Comparison of ENCODE assay signal across 24 cellular contexts in the genomic region with DNA sequence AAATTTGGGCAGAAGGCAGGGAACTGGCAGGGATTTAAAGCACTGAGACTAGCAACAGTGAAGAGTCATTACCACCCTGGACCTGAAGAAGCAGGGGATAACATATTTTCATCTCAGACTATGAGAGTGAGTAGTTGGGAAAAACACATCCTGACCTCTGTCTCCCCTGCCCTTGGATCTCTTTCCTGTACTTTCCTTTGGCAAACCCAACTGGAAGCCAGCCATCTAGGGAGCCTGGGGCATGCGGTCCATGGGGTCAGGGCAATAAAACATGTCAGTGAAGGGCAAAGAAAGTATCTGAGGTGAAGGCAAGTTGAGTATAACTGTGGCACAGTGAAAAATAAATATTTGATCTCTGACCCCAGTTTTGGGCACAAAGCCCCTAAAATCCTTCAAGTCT.
DNase-seq lines count a peak whose midpoint lies in the region; ATAC-seq and TF ChIP-seq lines count a peak whose summit lies in the region.
"Had no signal": no experiment of that assay in that cellular context is flagged by ENCODE, and none has a peak within 500 bp of the region (broad histone marks: within the 10 kb centered on the region; RNA-seq: fewer than 3 reads in every experiment).

No MANE protein-coding gene starts in this region.

- TF ChIP-seq CTCF in left ventricle myocardium inferior (IDR thresholded peaks at IDR 0.05; ENCODE audit: borderline replicate concordance), result no peak
- TF ChIP-seq CTCF in adrenal gland (IDR thresholded peaks at IDR 0.05), result no peak
- TF ChIP-seq CTCF in nephron (IDR thresholded peaks at IDR 0.05; ENCODE audit: unreplicated experiment in 3 of 3), result no peak
- no peak for TF ChIP-seq CTCF in endothelial cell (IDR thresholded peaks at IDR 0.05; ENCODE audit: unreplicated experiment)

- WGBS in adrenal gland, 4 donors, result 0 to 32% (median 25%) methylated on average over 1 of the region's 1 CpG

- peak; percentile 35 to 61 for ATAC-seq in left cardiac atrium
- ATAC-seq: GM12878 had no signal

- H3K27ac Mint-ChIP-seq in nephron, result peak overlapping the region in 2 of 3 experiments; percentile 23 to 88
- no peak overlapping the region for H3K27ac Mint-ChIP-seq in endothelial cell (ENCODE audit: unreplicated experiment)
- H3K27ac Mint-ChIP-seq: CD4-positive, alpha-beta memory T cell had no signal

- intact Hi-C loops in left cardiac atrium (cut with DNase I) (no loop called here), left ventricle myocardium inferior (cut with micrococcal nuclease) (no loop called here), adrenal gland (cut with DNase I) (no loop called here)

- H3K4me3 ChIP-seq in left ventricle myocardium inferior, result no peak overlapping the region
- H3K4me3 ChIP-seq in adrenal gland, result no peak overlapping the region
- H3K4me3 ChIP-seq in effector memory CD4-positive, alpha-beta T cell (ENCODE audit: insufficient read depth, low read depth, low read length, poor library complexity, severe bottlenecking), result no peak overlapping the region
- H3K4me3 ChIP-seq: BLaER1 treated with 17β-estradiol and CSF1 and Interleukin-3, amounts not matched to agents 10 nM and 100 nM; GM12878; GM23248; HAP-1 had no signal

- H3K4me1 ChIP-seq in left ventricle myocardium inferior (peaks cover 22% of the 10 kb centered on the region), adrenal gland (replicated peaks in 1 of 2) (no peaks in the 10 kb centered on the region)
- no peaks in the 10 kb centered on the region for H3K4me1 ChIP-seq in effector memory CD4-positive, alpha-beta T cell (ENCODE audit: control insufficient read depth, insufficient read depth, low read length, poor library complexity, severe bottlenecking)
- H3K4me1 ChIP-seq: Caco-2, HAP-1 had no signal

- DNase-seq in left cardiac atrium, result no peak
- no peak for DNase-seq in left ventricle myocardium inferior
- peak in 4 of 7 donors; percentile 8 to 55 (median 25) for DNase-seq in adrenal gland
- DNase-seq in endothelial cell (ENCODE audit: low spot score), result no peak
- DNase-seq in effector memory CD4-positive, alpha-beta T cell, result no peak
- DNase-seq in hepatic stellate cell (ENCODE audit: low spot score), result no peak
- DNase-seq: 8988T; Caco-2; CD4-positive, alpha-beta memory T cell; DMS 273 treated with DMSO at 0.1 percent for 48 hours; DMS79 treated with DMSO at 0.1 percent for 48 hours; GM23248; KBM-7; NCI-H1105; NCI-H2029 treated with DMSO at 0.1 percent for 48 hours; NCI-H345; NCI-H524; NCI-H774; NK-92 treated with Interleukin-12 subunit alpha and Interleukin-12 subunit beta, amount 100 ng/mL, for 24 hours had no signal

- H3K9me3 Mint-ChIP-seq in nephron (peaks cover 2% of the 10 kb centered on the region), endothelial cell (ENCODE audit: unreplicated experiment) (peaks cover 17% of the 10 kb centered on the region)

- H3K4me3 Mint-ChIP-seq in nephron (no peak overlapping the region), endothelial cell (ENCODE audit: unreplicated experiment) (no peak overlapping the region)
- H3K4me3 Mint-ChIP-seq: CD4-positive, alpha-beta memory T cell had no signal

- H3K9me3 ChIP-seq in left ventricle myocardium inferior (replicated peaks), result no peaks in the 10 kb centered on the region
- no peaks in the 10 kb centered on the region for H3K9me3 ChIP-seq in adrenal gland (replicated peaks in 1 of 3)
- H3K9me3 ChIP-seq in effector memory CD4-positive, alpha-beta T cell (ENCODE audit: control insufficient read depth, low read length), result no peaks in the 10 kb centered on the region
- H3K9me3 ChIP-seq: BLaER1 treated with 17β-estradiol and CSF1 and Interleukin-3, amounts not matched to agents 10 nM and 100 nM; Caco-2; HAP-1 had no signal

- TF ChIP-seq POLR2A in adrenal gland (IDR thresholded peaks at IDR 0.05), result no peak

- H3K36me3 ChIP-seq in left ventricle myocardium inferior (no peaks in the 10 kb centered on the region), adrenal gland (replicated peaks in 1 of 2) (no peaks in the 10 kb centered on the region)
- no peaks in the 10 kb centered on the region for H3K36me3 ChIP-seq in effector memory CD4-positive, alpha-beta T cell (ENCODE audit: control insufficient read depth, insufficient read depth, low read length)
- H3K36me3 ChIP-seq: BLaER1 treated with 17β-estradiol and CSF1 and Interleukin-3, amounts not matched to agents 10 nM and 100 nM; HAP-1 had no signal

- H3K4me1 Mint-ChIP-seq in nephron (peaks cover 17% of the 10 kb centered on the region), endothelial cell (ENCODE audit: unreplicated experiment) (no peaks in the 10 kb centered on the region)
- H3K4me1 Mint-ChIP-seq: CD4-positive, alpha-beta memory T cell had no signal

- H3K27me3 ChIP-seq in left ventricle myocardium inferior (ENCODE audit: low read depth) (no peaks in the 10 kb centered on the region), adrenal gland (no peaks in the 10 kb centered on the region)
- H3K27me3 ChIP-seq in effector memory CD4-positive, alpha-beta T cell (replicated peaks; ENCODE audit: control insufficient read depth, insufficient read depth, low read length, poor library complexity, severe bottlenecking), result no peaks in the 10 kb centered on the region
- H3K27me3 ChIP-seq: BLaER1 treated with 17β-estradiol and CSF1 and Interleukin-3, amounts not matched to agents 10 nM and 100 nM had no signal

- H3K27me3 Mint-ChIP-seq in nephron (ENCODE audit: low read depth) (no peaks in the 10 kb centered on the region), endothelial cell (ENCODE audit: unreplicated experiment) (peaks cover 2% of the 10 kb centered on the region)
- H3K27me3 Mint-ChIP-seq: CD4-positive, alpha-beta memory T cell had no signal

- no peak overlapping the region for H3K27ac ChIP-seq in left ventricle myocardium inferior (replicated peaks)
- no peak overlapping the region for H3K27ac ChIP-seq in adrenal gland
- no peak overlapping the region for H3K27ac ChIP-seq in effector memory CD4-positive, alpha-beta T cell (ENCODE audit: insufficient read depth, low read length, poor library complexity, severe bottlenecking)
- H3K27ac ChIP-seq: BLaER1 treated with 17β-estradiol and CSF1 and Interleukin-3, amounts not matched to agents 10 nM and 100 nM; GM23248; RWPE1 had no signal

- H3K36me3 Mint-ChIP-seq in nephron (ENCODE audit: low read depth) (no peaks in the 10 kb centered on the region), endothelial cell (ENCODE audit: low read depth, unreplicated experiment) (peaks cover 3% of the 10 kb centered on the region)
- H3K36me3 Mint-ChIP-seq: CD4-positive, alpha-beta memory T cell had no signal

Comparison
In these comparisons a context has a peak if more than half of its experiments do, and no peak if none do; other contexts are left out.
1. DNase-seq: peak in adrenal gland (4 of 7); none in left cardiac atrium (single experiment), left ventricle myocardium inferior (single experiment), endothelial cell (single experiment), effector memory CD4-positive, alpha-beta T cell (0 of 3) and hepatic stellate cell (single experiment).